2 cellular contexts compared by ENCODE assay signal in genomic region chrX:19661977-19662376, GRCh38.
TF ChIP-seq lines count a peak whose summit lies in the region.

No MANE protein-coding gene starts in this region.

TF ChIP-seq in SK-N-SH, 30 proteins besides CTCF, POLR2A, EP300 and RAD21 (continued from another document):
- TF ChIP-seq FOSL2 (IDR thresholded peaks at IDR 0.05; ENCODE audit: borderline replicate concordance, low read depth), result peak; percentile 34; the same call in 1 of the 2 replicates
- no peak for TF ChIP-seq NRF1 (IDR thresholded peaks at IDR 0.05; ENCODE audit: low read depth, low read length)
- peak; percentile 22; the same call in 1 of the 2 replicates for TF ChIP-seq TCF12 (IDR thresholded peaks at IDR 0.05)
- TF ChIP-seq MEF2A (IDR thresholded peaks at IDR 0.05; ENCODE audit: borderline replicate concordance, low read depth), result no peak
- TF ChIP-seq, protein P1, sequence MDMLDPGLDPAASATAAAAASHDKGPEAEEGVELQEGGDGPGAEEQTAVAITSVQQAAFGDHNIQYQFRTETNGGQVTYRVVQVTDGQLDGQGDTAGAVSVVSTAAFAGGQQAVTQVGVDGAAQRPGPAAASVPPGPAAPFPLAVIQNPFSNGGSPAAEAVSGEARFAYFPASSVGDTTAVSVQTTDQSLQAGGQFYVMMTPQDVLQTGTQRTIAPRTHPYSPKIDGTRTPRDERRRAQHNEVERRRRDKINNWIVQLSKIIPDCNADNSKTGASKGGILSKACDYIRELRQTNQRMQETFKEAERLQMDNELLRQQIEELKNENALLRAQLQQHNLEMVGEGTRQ (IDR thresholded peaks at IDR 0.05; ENCODE audit: borderline replicate concordance, low read depth, low read length), result no peak
- TF ChIP-seq ZBTB33 (IDR thresholded peaks at IDR 0.05; ENCODE audit: borderline replicate concordance, low read depth), result no peak
- TF ChIP-seq, protein P2, sequence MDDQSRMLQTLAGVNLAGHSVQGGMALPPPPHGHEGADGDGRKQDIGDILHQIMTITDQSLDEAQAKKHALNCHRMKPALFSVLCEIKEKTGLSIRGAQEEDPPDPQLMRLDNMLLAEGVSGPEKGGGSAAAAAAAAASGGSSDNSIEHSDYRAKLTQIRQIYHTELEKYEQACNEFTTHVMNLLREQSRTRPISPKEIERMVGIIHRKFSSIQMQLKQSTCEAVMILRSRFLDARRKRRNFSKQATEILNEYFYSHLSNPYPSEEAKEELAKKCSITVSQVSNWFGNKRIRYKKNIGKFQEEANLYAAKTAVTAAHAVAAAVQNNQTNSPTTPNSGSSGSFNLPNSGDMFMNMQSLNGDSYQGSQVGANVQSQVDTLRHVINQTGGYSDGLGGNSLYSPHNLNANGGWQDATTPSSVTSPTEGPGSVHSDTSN (IDR thresholded peaks at IDR 0.05), result peak; percentile 45; the same call in 1 of the 2 replicates

TF ChIP-seq in SK-N-SH treated with all-trans-retinoic acid at 6 μM for 48 hours, 23 proteins besides CTCF, POLR2A, EP300 and RAD21 (continued from another document):
- TF ChIP-seq CREB5 (CRISPR knock-in tag; IDR thresholded peaks at IDR 0.05; ENCODE audit: low read depth) (no peak), TOX (CRISPR knock-in tag; IDR thresholded peaks at IDR 0.05; ENCODE audit: borderline replicate concordance) (no peak), BACH2 (CRISPR knock-in tag; IDR thresholded peaks at IDR 0.05; ENCODE audit: borderline replicate concordance) (no peak), POU6F1 (CRISPR knock-in tag; IDR thresholded peaks at IDR 0.05; ENCODE audit: borderline replicate concordance, low read depth) (no peak), ZFP30 (CRISPR knock-in tag; IDR thresholded peaks at IDR 0.05) (no peak)
- TF ChIP-seq, protein P3, sequence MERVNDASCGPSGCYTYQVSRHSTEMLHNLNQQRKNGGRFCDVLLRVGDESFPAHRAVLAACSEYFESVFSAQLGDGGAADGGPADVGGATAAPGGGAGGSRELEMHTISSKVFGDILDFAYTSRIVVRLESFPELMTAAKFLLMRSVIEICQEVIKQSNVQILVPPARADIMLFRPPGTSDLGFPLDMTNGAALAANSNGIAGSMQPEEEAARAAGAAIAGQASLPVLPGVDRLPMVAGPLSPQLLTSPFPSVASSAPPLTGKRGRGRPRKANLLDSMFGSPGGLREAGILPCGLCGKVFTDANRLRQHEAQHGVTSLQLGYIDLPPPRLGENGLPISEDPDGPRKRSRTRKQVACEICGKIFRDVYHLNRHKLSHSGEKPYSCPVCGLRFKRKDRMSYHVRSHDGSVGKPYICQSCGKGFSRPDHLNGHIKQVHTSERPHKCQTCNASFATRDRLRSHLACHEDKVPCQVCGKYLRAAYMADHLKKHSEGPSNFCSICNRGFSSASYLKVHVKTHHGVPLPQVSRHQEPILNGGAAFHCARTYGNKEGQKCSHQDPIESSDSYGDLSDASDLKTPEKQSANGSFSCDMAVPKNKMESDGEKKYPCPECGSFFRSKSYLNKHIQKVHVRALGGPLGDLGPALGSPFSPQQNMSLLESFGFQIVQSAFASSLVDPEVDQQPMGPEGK (CRISPR knock-in tag; IDR thresholded peaks at IDR 0.05; ENCODE audit: borderline replicate concordance), result no peak
